ENCODE assay signal across 1 cellular context in the genomic region with DNA sequence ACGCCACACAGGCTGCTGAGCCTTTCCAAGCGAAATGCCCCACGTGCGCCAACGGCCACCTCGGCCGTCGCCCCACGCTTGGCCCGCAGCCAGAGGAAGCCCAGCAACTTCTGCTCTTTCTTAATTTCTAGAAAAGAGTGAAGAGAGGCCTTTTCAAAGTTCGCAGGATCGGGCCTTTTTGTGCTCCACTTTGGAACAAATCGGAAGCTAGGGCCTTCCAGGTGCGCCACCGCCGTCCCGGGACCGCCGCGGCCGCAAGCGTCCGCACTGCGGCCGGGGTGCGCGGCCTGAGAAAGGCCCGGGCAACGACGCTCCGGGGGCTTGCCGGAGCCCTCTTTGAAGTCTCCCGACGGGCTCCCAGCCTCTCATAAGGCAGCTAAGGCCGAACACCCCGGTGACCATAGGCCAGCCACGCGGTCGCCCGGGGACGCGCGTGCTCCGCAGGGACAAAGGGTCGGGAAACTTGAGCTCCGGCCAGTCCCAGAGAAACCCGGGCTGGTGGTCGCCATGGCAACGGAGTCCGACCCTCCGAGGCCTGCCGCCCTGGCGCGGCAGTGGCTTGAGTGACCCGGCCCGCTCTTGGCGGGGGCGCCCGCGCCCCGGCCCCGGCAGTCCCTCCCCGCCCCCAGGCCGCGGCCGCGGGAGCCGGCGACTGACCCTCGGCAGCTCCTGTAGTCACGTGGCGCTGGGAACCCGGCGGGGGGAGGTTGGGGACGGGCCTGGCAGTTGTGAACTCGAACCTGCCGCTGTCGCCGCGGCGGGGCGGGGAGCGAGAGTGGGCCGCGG.
TF ChIP-seq lines count a peak whose summit lies in the region.

A gene (plus strand): TSS at position 725 of the 786 bp plus-strand sequence. CDS start 890 bp downstream, outside the sequence.

TF ChIP-seq in HEK293, 187 proteins besides CTCF, POLR2A, EP300 and RAD21 (continued from another document):
- peak; percentile 73 for TF ChIP-seq ZIC2 (tag by site-specific recombination; IDR thresholded peaks at IDR 0.05)
- no peak for TF ChIP-seq ZSCAN23 (tag by site-specific recombination; IDR thresholded peaks at IDR 0.05)
- 0 out of 2 replicates have a peak, but pooled peaks have one; percentile 38 for TF ChIP-seq ZNF792 (tag by site-specific recombination; IDR thresholded peaks at IDR 0.05)
- no peak for TF ChIP-seq ZNF121 (tag by site-specific recombination; IDR thresholded peaks at IDR 0.05)
- no peak for TF ChIP-seq ZNF529 (tag by site-specific recombination; IDR thresholded peaks at IDR 0.05; ENCODE audit: insufficient replicate concordance)
- no peak for TF ChIP-seq ZNF248 (tag by site-specific recombination; IDR thresholded peaks at IDR 0.05)
- peak; percentile 65 for TF ChIP-seq ZSCAN30 (tag by site-specific recombination; IDR thresholded peaks at IDR 0.05)
- no peak for TF ChIP-seq ZNF155 (tag by site-specific recombination; IDR thresholded peaks at IDR 0.05)
- TF ChIP-seq ZBTB21 (tag by site-specific recombination; IDR thresholded peaks at IDR 0.05): no peak
- no peak for TF ChIP-seq ZNF610 (tag by site-specific recombination; IDR thresholded peaks at IDR 0.05; ENCODE audit: borderline replicate concordance)
- TF ChIP-seq GLI4 (tag by site-specific recombination; IDR thresholded peaks at IDR 0.05): no peak
- TF ChIP-seq ZNF530 (tag by site-specific recombination; IDR thresholded peaks at IDR 0.05; ENCODE audit: low read depth): no peak
- peak; percentile 85; the same call in 1 of the 2 replicates for TF ChIP-seq ZEB2 (tag by site-specific recombination; IDR thresholded peaks at IDR 0.05)
- no peak for TF ChIP-seq ZNF624 (tag by site-specific recombination; IDR thresholded peaks at IDR 0.05)
- TF ChIP-seq, protein P1, sequence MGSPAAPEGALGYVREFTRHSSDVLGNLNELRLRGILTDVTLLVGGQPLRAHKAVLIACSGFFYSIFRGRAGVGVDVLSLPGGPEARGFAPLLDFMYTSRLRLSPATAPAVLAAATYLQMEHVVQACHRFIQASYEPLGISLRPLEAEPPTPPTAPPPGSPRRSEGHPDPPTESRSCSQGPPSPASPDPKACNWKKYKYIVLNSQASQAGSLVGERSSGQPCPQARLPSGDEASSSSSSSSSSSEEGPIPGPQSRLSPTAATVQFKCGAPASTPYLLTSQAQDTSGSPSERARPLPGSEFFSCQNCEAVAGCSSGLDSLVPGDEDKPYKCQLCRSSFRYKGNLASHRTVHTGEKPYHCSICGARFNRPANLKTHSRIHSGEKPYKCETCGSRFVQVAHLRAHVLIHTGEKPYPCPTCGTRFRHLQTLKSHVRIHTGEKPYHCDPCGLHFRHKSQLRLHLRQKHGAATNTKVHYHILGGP (tag by site-specific recombination; IDR thresholded peaks at IDR 0.05): no peak
- TF ChIP-seq, protein P2, sequence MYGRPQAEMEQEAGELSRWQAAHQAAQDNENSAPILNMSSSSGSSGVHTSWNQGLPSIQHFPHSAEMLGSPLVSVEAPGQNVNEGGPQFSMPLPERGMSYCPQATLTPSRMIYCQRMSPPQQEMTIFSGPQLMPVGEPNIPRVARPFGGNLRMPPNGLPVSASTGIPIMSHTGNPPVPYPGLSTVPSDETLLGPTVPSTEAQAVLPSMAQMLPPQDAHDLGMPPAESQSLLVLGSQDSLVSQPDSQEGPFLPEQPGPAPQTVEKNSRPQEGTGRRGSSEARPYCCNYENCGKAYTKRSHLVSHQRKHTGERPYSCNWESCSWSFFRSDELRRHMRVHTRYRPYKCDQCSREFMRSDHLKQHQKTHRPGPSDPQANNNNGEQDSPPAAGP (tag by site-specific recombination; IDR thresholded peaks at IDR 0.05): peak; percentile 38; the same call in 1 of the 2 replicates
- no peak for TF ChIP-seq OVOL3 (tag by site-specific recombination; IDR thresholded peaks at IDR 0.05)
- TF ChIP-seq ZNF324 (tag by site-specific recombination; IDR thresholded peaks at IDR 0.05): no peak
- no peak for TF ChIP-seq ZNF623 (tag by site-specific recombination; IDR thresholded peaks at IDR 0.05)
- TF ChIP-seq ZNF776 (tag by site-specific recombination; IDR thresholded peaks at IDR 0.05; ENCODE audit: borderline replicate concordance): no peak
- 0 out of 2 replicates have a peak, but pooled peaks have one; percentile 17 for TF ChIP-seq ZBTB48 (tag by site-specific recombination; IDR thresholded peaks at IDR 0.05)
